12 cellular contexts compared by ENCODE assay signal in genomic region chr16:371729-372521, GRCh38. TPM values are rescaled to one million over a fixed set of nuclear protein-coding genes. Genes with fewer than 3 reads are reported as not detected.
A peak's percentile ranks its signal among the peaks of the same experiment; 100 is the strongest.
DNase-seq lines count a peak whose midpoint lies in the region; ATAC-seq lines count a peak whose summit lies in the region.
"Had no signal": no experiment of that assay in that cellular context is flagged by ENCODE, and none has a peak within 500 bp of the region (broad histone marks: within the 10 kb centered on the region; RNA-seq: fewer than 3 reads in every experiment).

No MANE protein-coding gene starts in this region.

- no peaks in the 10 kb centered on the region for H3K79me2 ChIP-seq in trophoblast cell (ENCODE audit: control insufficient read depth, insufficient read depth, low read length, poor library complexity)

- no peak overlapping the region for H3K4me2 ChIP-seq in trophoblast cell (ENCODE audit: low read length)

- no peaks in the 10 kb centered on the region for H3K79me1 ChIP-seq in trophoblast cell (ENCODE audit: low read length)

- H3K9me3 ChIP-seq in trophoblast cell (ENCODE audit: insufficient read depth, low read depth, low read length), result peaks cover 3% of the 10 kb centered on the region

- intact Hi-C loops in activated naive CD4-positive, alpha-beta T cell treated with anti-CD3 and anti-CD28 coated beads for 36 hours (cut with micrococcal nuclease), result loop anchor here (2.0 kb wide), 1 partner anchor 29 kb away; the partner anchor contains the start of gene DECR2
- intact Hi-C loops in activated T-helper 2 cell treated with anti-CD3 and anti-CD28 coated beads, Interferon-gamma antibody, Interleukin-2, Interleukin-4, amounts not matched to agents 10 μg/mL and 5 μg/mL and 100 μg/mL, durations not matched to agents 14 hours and 24 hours and 36 hours (cut with micrococcal nuclease), result no loop called here

- no peak overlapping the region for H2AK5ac ChIP-seq in trophoblast cell (ENCODE audit: low read length)

- H3K27me3 ChIP-seq in trophoblast cell (ENCODE audit: insufficient read depth, low read length), result no peaks in the 10 kb centered on the region

- H3K36me3 ChIP-seq in trophoblast cell (ENCODE audit: control insufficient read depth in 1 of 2, insufficient read depth in 2 of 2, low read length in 2 of 2), result peaks cover 77 to 82% of the 10 kb centered on the region in 2 experiments

- H3K27ac Mint-ChIP-seq in activated naive CD4-positive, alpha-beta T cell treated with anti-CD3 and anti-CD28 coated beads for 36 hours, result peak overlapping the region; percentile 59
- no peak overlapping the region for H3K27ac Mint-ChIP-seq in activated T-helper 2 cell treated with anti-CD3 and anti-CD28 coated beads, Interferon-gamma antibody, Interleukin-2, Interleukin-4, amounts not matched to agents 10 μg/mL and 5 μg/mL and 100 μg/mL, durations not matched to agents 14 hours and 24 hours and 36 hours

- H3K9ac ChIP-seq in trophoblast cell (ENCODE audit: low read length), result no peak overlapping the region

- H4K12ac ChIP-seq in trophoblast cell (ENCODE audit: low read depth, low read length), result no peak overlapping the region

- CTCF ChIA-PET in activated naive CD4-positive, alpha-beta T cell treated with anti-CD3 and anti-CD28 coated beads for 36 hours (lab: Charles Lee), result interaction anchor here (1.6 to 1.7 kb wide), 2 partner anchors 9 to 10 kb away, joined by 5 to 9 read pairs; no protein-coding TSS in a partner anchor

- no peak overlapping the region for H2AFZ ChIP-seq in trophoblast cell (ENCODE audit: insufficient read depth, low read length, poor library complexity)

- WGBS in trophoblast cell (ENCODE audit: extremely low coverage, insufficient coverage, insufficient read length), result no CpG with 5 or more reads among the region's 31 CpGs

- H3K4ac ChIP-seq in trophoblast cell (ENCODE audit: low read depth, low read length), result no peak overlapping the region

- H4K8ac ChIP-seq in trophoblast cell (ENCODE audit: low read depth, low read length), result no peak overlapping the region

- no peak overlapping the region for H3K27ac ChIP-seq in trophoblast cell (ENCODE audit: low read depth, low read length)

- no peak overlapping the region for H3K18ac ChIP-seq in trophoblast cell (ENCODE audit: low read length)

- peaks cover 4% of the 10 kb centered on the region for H3K36me3 Mint-ChIP-seq in activated naive CD4-positive, alpha-beta T cell treated with anti-CD3 and anti-CD28 coated beads for 36 hours (ENCODE audit: low read depth)
- peaks cover 24% of the 10 kb centered on the region for H3K36me3 Mint-ChIP-seq in activated T-helper 2 cell treated with anti-CD3 and anti-CD28 coated beads, Interferon-gamma antibody, Interleukin-2, Interleukin-4, amounts not matched to agents 10 μg/mL and 5 μg/mL and 100 μg/mL, durations not matched to agents 14 hours and 24 hours and 36 hours (ENCODE audit: low read depth)

- H3K4me3 Mint-ChIP-seq in activated naive CD4-positive, alpha-beta T cell treated with anti-CD3 and anti-CD28 coated beads for 36 hours, result no peak overlapping the region
- H3K4me3 Mint-ChIP-seq in activated T-helper 2 cell treated with anti-CD3 and anti-CD28 coated beads, Interferon-gamma antibody, Interleukin-2, Interleukin-4, amounts not matched to agents 10 μg/mL and 5 μg/mL and 100 μg/mL, durations not matched to agents 14 hours and 24 hours and 36 hours (ENCODE audit: low read depth), result peak overlapping the region; percentile 13

- H3K4me1 ChIP-seq in trophoblast cell (ENCODE audit: control insufficient read depth in 1 of 2, insufficient read depth in 2 of 2, low read length in 2 of 2), result peaks cover 4 to 12% of the 10 kb centered on the region in 2 experiments

- no peak overlapping the region for H2BK12ac ChIP-seq in trophoblast cell (ENCODE audit: low read length)

- H3K23ac ChIP-seq in trophoblast cell (ENCODE audit: low read length), result no peak overlapping the region

- H2BK5ac ChIP-seq in trophoblast cell (ENCODE audit: low read depth, low read length, poor library complexity), result no peak overlapping the region

- H2BK120ac ChIP-seq in trophoblast cell (ENCODE audit: insufficient read depth, low read length, poor library complexity), result no peak overlapping the region

- peak overlapping the region; percentile 24 for H3K4me3 ChIP-seq in trophoblast cell (ENCODE audit: low read depth, low read length)

- peaks cover 14% of the 10 kb centered on the region for H3K4me1 Mint-ChIP-seq in activated naive CD4-positive, alpha-beta T cell treated with anti-CD3 and anti-CD28 coated beads for 36 hours (ENCODE audit: low read depth)
- H3K4me1 Mint-ChIP-seq in activated T-helper 2 cell treated with anti-CD3 and anti-CD28 coated beads, Interferon-gamma antibody, Interleukin-2, Interleukin-4, amounts not matched to agents 10 μg/mL and 5 μg/mL and 100 μg/mL, durations not matched to agents 14 hours and 24 hours and 36 hours (ENCODE audit: low read depth), result peaks cover 13% of the 10 kb centered on the region

- no peak overlapping the region for H4K91ac ChIP-seq in trophoblast cell (ENCODE audit: low read depth, low read length)

- no peaks in the 10 kb centered on the region for H3K9me3 Mint-ChIP-seq in activated naive CD4-positive, alpha-beta T cell treated with anti-CD3 and anti-CD28 coated beads for 36 hours
- no peaks in the 10 kb centered on the region for H3K9me3 Mint-ChIP-seq in activated T-helper 2 cell treated with anti-CD3 and anti-CD28 coated beads, Interferon-gamma antibody, Interleukin-2, Interleukin-4, amounts not matched to agents 10 μg/mL and 5 μg/mL and 100 μg/mL, durations not matched to agents 14 hours and 24 hours and 36 hours

- H3K14ac ChIP-seq in trophoblast cell (ENCODE audit: low read length), result no peak overlapping the region

- ATAC-seq in GM21723 (IDR thresholded peaks at IDR 0.05; ENCODE audit: unreplicated experiment), result no peak

- no peak for DNase-seq in activated naive CD4-positive, alpha-beta T cell treated with anti-CD3 and anti-CD28 coated beads for 36 hours
- no peak for DNase-seq in activated naive CD4-positive, alpha-beta T cell treated with Interleukin-2 at 50 U/mL for 16 hours
- DNase-seq in NCI-H2107 (lab: John Stamatoyannopoulos, UW), result peak; percentile 77
- DNase-seq in activated T-helper 2 cell treated with anti-CD3 and anti-CD28 coated beads, Interferon-gamma antibody, Interleukin-2, Interleukin-4, amounts not matched to agents 10 μg/mL and 5 μg/mL and 100 μg/mL, durations not matched to agents 14 hours and 24 hours and 36 hours (ENCODE audit: low spot score), result no peak
- peak; percentile 89 to 92 for DNase-seq in trophoblast cell
- DNase-seq in NCI-H345 treated with DMSO at 0.1 percent for 48 hours (lab: John Stamatoyannopoulos, UW; ENCODE audit: unreplicated experiment), result no peak
- DNase-seq in medulla oblongata (ENCODE audit: extremely low spot score), result no peak
- DNase-seq: central memory CD4-positive, alpha-beta T cell; stimulated activated CD4-positive, alpha-beta T cell treated with anti-CD3 and anti-CD28 coated beads, Interleukin-4, amount 100 ng/mL, for 4 hours; stimulated activated naive CD4-positive, alpha-beta T cell; T-helper 9 cell had no signal

- no peaks in the 10 kb centered on the region for H3K27me3 Mint-ChIP-seq in activated naive CD4-positive, alpha-beta T cell treated with anti-CD3 and anti-CD28 coated beads for 36 hours (ENCODE audit: low read depth)
- H3K27me3 Mint-ChIP-seq in activated T-helper 2 cell treated with anti-CD3 and anti-CD28 coated beads, Interferon-gamma antibody, Interleukin-2, Interleukin-4, amounts not matched to agents 10 μg/mL and 5 μg/mL and 100 μg/mL, durations not matched to agents 14 hours and 24 hours and 36 hours (ENCODE audit: low read depth), result no peaks in the 10 kb centered on the region

RNA-seq across cellular contexts. Expression of gene MRPL28, which starts 1.6 kb away (rescaled TPM):
- total RNA-seq in activated naive CD4-positive, alpha-beta T cell treated with anti-CD3 and anti-CD28 coated beads for 36 hours, result 10 to 100 TPM; 68.3 to 74.0 TPM
- total RNA-seq in activated T-helper 2 cell treated with anti-CD3 and anti-CD28 coated beads, Interferon-gamma antibody, Interleukin-2, Interleukin-4, amounts not matched to agents 10 μg/mL and 5 μg/mL and 100 μg/mL, durations not matched to agents 14 hours and 24 hours and 36 hours, result 92.5 and 92.9 TPM in 2 replicates
- polyA plus RNA-seq in trophoblast cell (2013), result 61.1 and 61.4 TPM in 2 replicates

RNA-seq across cellular contexts. Expression of gene PGAP6, which starts 9.9 kb away (rescaled TPM):
- total RNA-seq in activated naive CD4-positive, alpha-beta T cell treated with anti-CD3 and anti-CD28 coated beads for 36 hours, result 10 to 100 TPM; 19.9 to 20.9 TPM
- total RNA-seq in activated T-helper 2 cell treated with anti-CD3 and anti-CD28 coated beads, Interferon-gamma antibody, Interleukin-2, Interleukin-4, amounts not matched to agents 10 μg/mL and 5 μg/mL and 100 μg/mL, durations not matched to agents 14 hours and 24 hours and 36 hours, result 34.3 and 36.7 TPM in 2 replicates
- polyA plus RNA-seq in trophoblast cell (2013), result 80.1 and 80.9 TPM in 2 replicates

RNA-seq across cellular contexts. Expression of gene AXIN1, which starts 19.4 kb away (rescaled TPM):
- 10 to 100 TPM; 17.5 to 17.9 TPM for total RNA-seq in activated naive CD4-positive, alpha-beta T cell treated with anti-CD3 and anti-CD28 coated beads for 36 hours
- total RNA-seq in activated T-helper 2 cell treated with anti-CD3 and anti-CD28 coated beads, Interferon-gamma antibody, Interleukin-2, Interleukin-4, amounts not matched to agents 10 μg/mL and 5 μg/mL and 100 μg/mL, durations not matched to agents 14 hours and 24 hours and 36 hours, result 28.1 and 29.1 TPM in 2 replicates
- polyA plus RNA-seq in trophoblast cell (2013), result 11.9 and 12.9 TPM in 2 replicates

RNA-seq across cellular contexts. Expression of gene NME4, which starts 25.1 kb away (rescaled TPM):
- total RNA-seq in activated naive CD4-positive, alpha-beta T cell treated with anti-CD3 and anti-CD28 coated beads for 36 hours, result 10 to 100 TPM; 86.7 to 87.0 TPM
- 78.4 and 84.2 TPM in 2 replicates for total RNA-seq in activated T-helper 2 cell treated with anti-CD3 and anti-CD28 coated beads, Interferon-gamma antibody, Interleukin-2, Interleukin-4, amounts not matched to agents 10 μg/mL and 5 μg/mL and 100 μg/mL, durations not matched to agents 14 hours and 24 hours and 36 hours
- 175 and 192 TPM in 2 replicates for polyA plus RNA-seq in trophoblast cell (2013)

RNA-seq across cellular contexts. Expression of gene DECR2, which starts 29.8 kb away (rescaled TPM):
- total RNA-seq in activated naive CD4-positive, alpha-beta T cell treated with anti-CD3 and anti-CD28 coated beads for 36 hours, result 1 to 10 TPM; 8.9 to 9.6 TPM
- total RNA-seq in activated T-helper 2 cell treated with anti-CD3 and anti-CD28 coated beads, Interferon-gamma antibody, Interleukin-2, Interleukin-4, amounts not matched to agents 10 μg/mL and 5 μg/mL and 100 μg/mL, durations not matched to agents 14 hours and 24 hours and 36 hours, result 18.9 and 20.9 TPM in 2 replicates
- 13.6 TPM in 2 replicates for polyA plus RNA-seq in trophoblast cell (2013)

Comparison
In these comparisons a context has a peak if more than half of its experiments do, and no peak if none do; other contexts are left out.
1. DNase-seq: peak in NCI-H2107 (single experiment) and trophoblast cell (2 of 2); none in activated naive CD4-positive, alpha-beta T cell treated with anti-CD3 and anti-CD28 coated beads for 36 hours (single experiment), activated naive CD4-positive, alpha-beta T cell treated with Interleukin-2 at 50 U/mL for 16 hours (single experiment), activated T-helper 2 cell treated with anti-CD3 and anti-CD28 coated beads, Interferon-gamma antibody, Interleukin-2, Interleukin-4, amounts not matched to agents 10 μg/mL and 5 μg/mL and 100 μg/mL, durations not matched to agents 14 hours and 24 hours and 36 hours (single experiment), NCI-H345 treated with DMSO at 0.1 percent for 48 hours (single experiment) and medulla oblongata (single experiment).